8 cellular contexts compared by ENCODE assay signal in genomic region chr9:136416914-136417313, GRCh38.
"Had no signal": no experiment of that assay in that cellular context is flagged by ENCODE, and none has a peak within 500 bp of the region (broad histone marks: within the 10 kb centered on the region; RNA-seq: fewer than 3 reads in every experiment).

No MANE protein-coding gene starts in this region.

- H2AFZ ChIP-seq: GM23248 had no signal

- H3K9me3 Mint-ChIP-seq: H9, IgD-negative memory B cell had no signal

- H3K9ac ChIP-seq: GM23248 had no signal

- H3K27ac ChIP-seq: GM23248, HL-60 had no signal

- H3K27ac Mint-ChIP-seq: H9 had no signal

- H3K4me3 ChIP-seq: GM23248 had no signal

- DNase-seq: H9, KG1 had no signal

- ATAC-seq: HepG2 had no signal

- FAIRE-seq: H1, H54, HepG2 had no signal

- H3K4me3 Mint-ChIP-seq: H9 had no signal

- H3K27me3 Mint-ChIP-seq: IgD-negative memory B cell had no signal
